In genomic region chr11:46253258-46254134, GRCh38 we compare ENCODE assay signal across 3 cellular contexts.
TF ChIP-seq lines count a peak whose summit lies in the region.

No MANE protein-coding gene starts in this region.

TF ChIP-seq in A549, 52 proteins besides CTCF, POLR2A, EP300 and RAD21:
- TF ChIP-seq RCOR1 (IDR thresholded peaks at IDR 0.05; ENCODE audit: low read depth, low read length) (no peak), ZC3H11A (IDR thresholded peaks at IDR 0.05) (no peak), NR3C1 (IDR thresholded peaks at IDR 0.05) (no peak), NFE2L2 (conservative IDR thresholded peaks at IDR 0.05; ENCODE audit: low read length) (no peak), RFX5 (IDR thresholded peaks at IDR 0.05) (no peak), HOXA7 (CRISPR knock-in tag; IDR thresholded peaks at IDR 0.05) (no peak)
TF ChIP-seq in A549: peak in this region for 0.

TF ChIP-seq in IMR-90, 13 proteins besides CTCF, POLR2A, EP300 and RAD21:
- TF ChIP-seq ELK1 (IDR thresholded peaks at IDR 0.05; ENCODE audit: borderline replicate concordance, low read depth, low read length) (no peak), SMC3 (IDR thresholded peaks at IDR 0.05; ENCODE audit: low read depth, low read length) (no peak)

TF ChIP-seq in WTC11, 78 proteins besides CTCF, POLR2A, EP300 and RAD21:
- TF ChIP-seq GABPB1 (CRISPR knock-in tag; IDR thresholded peaks at IDR 0.05) (no peak), CBFB (CRISPR knock-in tag; IDR thresholded peaks at IDR 0.05; ENCODE audit: low read depth) (no peak), NR3C1 (CRISPR knock-in tag; conservative IDR thresholded peaks at IDR 0.05; ENCODE audit: low read depth) (no peak), SP1 (CRISPR knock-in tag; conservative IDR thresholded peaks at IDR 0.05) (no peak), ZNF232 (CRISPR knock-in tag; IDR thresholded peaks at IDR 0.05) (no peak), HMGA2 (CRISPR knock-in tag; IDR thresholded peaks at IDR 0.05) (no peak), ARID4B (CRISPR knock-in tag; IDR thresholded peaks at IDR 0.05; ENCODE audit: borderline replicate concordance) (no peak), RORB (CRISPR knock-in tag; IDR thresholded peaks at IDR 0.05) (no peak)
